Comparison of ENCODE assay signal across 14 cellular contexts in genomic region chr3:23876901-23877300, GRCh38.
"Had no signal": no experiment of that assay in that cellular context is flagged by ENCODE, and none has a peak within 500 bp of the region (broad histone marks: within the 10 kb centered on the region; RNA-seq: fewer than 3 reads in every experiment).

No MANE protein-coding gene starts in this region.

- H3K27me3 ChIP-seq: ascending aorta, spleen had no signal

- H3K4me3 ChIP-seq: ascending aorta, coronary artery, spleen had no signal

- H3K27ac ChIP-seq: ascending aorta, coronary artery, epithelial cell of prostate, spleen had no signal

- DNase-seq: activated CD4-positive, alpha-beta T cell treated with anti-CD3 and anti-CD28 coated beads for 1 hour; activated CD4-positive, alpha-beta T cell treated with anti-CD3 and anti-CD28 coated beads, Interleukin-2, amount 50 U/mL, for 48 hours; activated gamma-delta T cell treated with Interleukin-2 at 50 U/mL for 16 hours; activated naive CD8-positive, alpha-beta T cell treated with anti-CD3 and anti-CD28 coated beads, Interleukin-2, amount 10 ng/mL, durations not matched to agents 7 days and 5 days; activated T-cell treated with anti-CD3 and anti-CD28 coated beads, Interleukin-2, amount 50 U/mL, for 48 hours; effector CD8-positive, alpha-beta T cell; midbrain; naive B cell; spleen; stimulated activated CD4-positive, alpha-beta T cell treated with anti-CD3 and anti-CD28 coated beads, Interleukin-1b, Interleukin-23, amount 100 ng/mL, for 48 hours; T-helper 9 cell had no signal

- H3K9me3 ChIP-seq: ascending aorta, spleen had no signal
